ENCODE assay signal across 8 cellular contexts in genomic region chr19:40576181-40576584, GRCh38. TPM values are rescaled to one million over a fixed set of nuclear protein-coding genes. Genes with fewer than 3 reads are reported as not detected.
DNase-seq lines count a peak whose midpoint lies in the region; ATAC-seq lines count a peak whose summit lies in the region.

No MANE protein-coding gene starts in this region.

- no peak overlapping the region for H3K27ac Mint-ChIP-seq in activated CD4-positive, alpha-beta T cell treated with anti-CD3 and anti-CD28 coated beads for 36 hours

- intact Hi-C loops in activated CD4-positive, alpha-beta T cell treated with anti-CD3 and anti-CD28 coated beads for 36 hours (cut with DNase I, micrococcal nuclease), result loop anchor here (1.0 to 2.0 kb wide), 7 partner anchors 22 to 291 kb away; partner anchors contain the start of genes C19orf47 (in 2 of the 2), PLD3 (in 2 of the 2), AKT2 (in 1 of the 2) and SERTAD3 (in 1 of the 2)

- ATAC-seq in activated CD4-positive, alpha-beta T cell treated with anti-CD3 and anti-CD28 coated beads for 36 hours, result peak; percentile 37
- ATAC-seq in HG03342 (IDR thresholded peaks at IDR 0.05; ENCODE audit: unreplicated experiment), result peak; percentile 7
- ATAC-seq in stimulated activated naive CD8-positive, alpha-beta T cell treated with anti-CD3 and anti-CD28 coated beads, Interleukin-15, Interleukin-2, amounts not matched to agents 100 U/mL and 50 U/mL, for 24 hours, result peak; percentile 20

- no peaks in the 10 kb centered on the region for H3K27me3 ChIP-seq in iPS DF 6.9 (ENCODE audit: control insufficient read depth, insufficient read depth, low read length)

- peak overlapping the region; percentile 93; the same call in 1 of the 2 replicates for H3K4me3 ChIP-seq in iPS DF 6.9 (ENCODE audit: low read length)

- H3K9me3 Mint-ChIP-seq in activated CD4-positive, alpha-beta T cell treated with anti-CD3 and anti-CD28 coated beads for 36 hours (ENCODE audit: low read depth), result no peaks in the 10 kb centered on the region

- H3K4me3 Mint-ChIP-seq in activated CD4-positive, alpha-beta T cell treated with anti-CD3 and anti-CD28 coated beads for 36 hours, result peak overlapping the region; percentile 85

- POLR2A ChIA-PET in activated CD4-positive, alpha-beta T cell treated with anti-CD3 and anti-CD28 coated beads for 36 hours (lab: Charles Lee), result no interaction called here

- WGBS in iPS DF 6.9 (ENCODE audit: insufficient coverage, insufficient read length), result no CpG with 5 or more reads among the region's 19 CpGs

- H3K27ac ChIP-seq in iPS DF 6.9 (ENCODE audit: low read length), result no peak overlapping the region

- H3K36me3 Mint-ChIP-seq in activated CD4-positive, alpha-beta T cell treated with anti-CD3 and anti-CD28 coated beads for 36 hours (ENCODE audit: low read depth), result peaks cover 12% of the 10 kb centered on the region

- H3K9me3 ChIP-seq in iPS DF 6.9 (ENCODE audit: control insufficient read depth, insufficient read depth, low read length), result no peaks in the 10 kb centered on the region

- H3K4me1 Mint-ChIP-seq in activated CD4-positive, alpha-beta T cell treated with anti-CD3 and anti-CD28 coated beads for 36 hours, result peaks cover 16% of the 10 kb centered on the region

- H3K36me3 ChIP-seq in iPS DF 6.9 (ENCODE audit: control insufficient read depth, insufficient read depth, low read length), result peaks cover 9% of the 10 kb centered on the region

- peaks cover 2% of the 10 kb centered on the region for H3K4me1 ChIP-seq in iPS DF 6.9 (ENCODE audit: control insufficient read depth, insufficient read depth, low read length)

- DNase-seq in activated CD4-positive, alpha-beta T cell treated with anti-CD3 and anti-CD28 coated beads for 36 hours, result peak; percentile 58
- no peak for DNase-seq in activated CD4-positive, alpha-beta T cell treated with anti-CD3 and anti-CD28 coated beads, Interleukin-2, amount 50 U/mL, for 1 hour
- DNase-seq in activated T-helper 1 cell treated with Interleukin-2 at 50 U/mL for 16 hours (ENCODE audit: low read depth) (peak; percentile 11), iPS DF 6.9 (ENCODE audit: low read depth, low spot score) (no peak), LoVo (ENCODE audit: low spot score) (no peak), SIG-M5 treated with dmso at 0.1 percent for 504 hours (lab: John Stamatoyannopoulos, UW; ENCODE audit: unreplicated experiment) (no peak)
- peak; percentile 41 for DNase-seq in stimulated activated naive CD8-positive, alpha-beta T cell treated with anti-CD3 and anti-CD28 coated beads, Interleukin-15, Interleukin-2, amounts not matched to agents 100 U/mL and 50 U/mL, for 24 hours

- CTCF ChIA-PET in activated CD4-positive, alpha-beta T cell treated with anti-CD3 and anti-CD28 coated beads for 36 hours (lab: Charles Lee), result no interaction called here

- H3K27me3 Mint-ChIP-seq in activated CD4-positive, alpha-beta T cell treated with anti-CD3 and anti-CD28 coated beads for 36 hours, result no peaks in the 10 kb centered on the region

RNA-seq across cellular contexts. Expression of gene SHKBP1, which starts 0.5 kb away (rescaled TPM):
- 100 to 1,000 TPM; 100 to 155 TPM for total RNA-seq in activated CD4-positive, alpha-beta T cell treated with anti-CD3 and anti-CD28 coated beads for 36 hours

RNA-seq across cellular contexts. Expression of gene LTBP4, which starts 25.0 kb away (rescaled TPM):
- total RNA-seq in activated CD4-positive, alpha-beta T cell treated with anti-CD3 and anti-CD28 coated beads for 36 hours, result 100 to 1,000 TPM; 142 to 145 TPM

Comparison
In these comparisons a context has a peak if more than half of its experiments do, and no peak if none do; other contexts are left out.
1. DNase-seq: peak in activated CD4-positive, alpha-beta T cell treated with anti-CD3 and anti-CD28 coated beads for 36 hours (single experiment), activated T-helper 1 cell treated with Interleukin-2 at 50 U/mL for 16 hours (single experiment) and stimulated activated naive CD8-positive, alpha-beta T cell treated with anti-CD3 and anti-CD28 coated beads, Interleukin-15, Interleukin-2, amounts not matched to agents 100 U/mL and 50 U/mL, for 24 hours (single experiment); none in activated CD4-positive, alpha-beta T cell treated with anti-CD3 and anti-CD28 coated beads, Interleukin-2, amount 50 U/mL, for 1 hour (single experiment), iPS DF 6.9 (single experiment), LoVo (single experiment) and SIG-M5 treated with dmso at 0.1 percent for 504 hours (single experiment).
2. Peak in every context shown above with its lines, with median percentiles within 50 percentile points of each other: ATAC-seq.